Comparison of ENCODE assay signal across 19 cellular contexts in genomic region chr6:149627672-149628071, GRCh38.
"Had no signal": no experiment of that assay in that cellular context is flagged by ENCODE, and none has a peak within 500 bp of the region (broad histone marks: within the 10 kb centered on the region; RNA-seq: fewer than 3 reads in every experiment).

No MANE protein-coding gene starts in this region.

- H3K27me3 Mint-ChIP-seq: activated T-helper 17 cell treated with anti-CD3 and anti-CD28 coated beads, Interleukin-2, amount 50 U/mL, for 72 hours; memory B cell; naive thymus-derived CD8-positive, alpha-beta T cell had no signal

- DNase-seq: activated CD4-positive, alpha-beta T cell treated with anti-CD3 and anti-CD28 coated beads for 1 hour; activated naive CD4-positive, alpha-beta T cell treated with Interleukin-2 at 50 U/mL for 16 hours; amniotic stem cell; colonic mucosa; effector CD4-positive, alpha-beta T cell; esophagus squamous epithelium; hippocampal formation; left ventricle myocardium inferior; mucosa of descending colon; naive thymus-derived CD8-positive, alpha-beta T cell; nucleus accumbens; posterior cingulate gyrus; retina; stimulated activated naive CD4-positive, alpha-beta T cell treated with Interleukin-2 at 50 U/mL for 16 hours; T-helper 9 cell; upper lobe of left lung had no signal

- H3K9me3 ChIP-seq: colonic mucosa, esophagus squamous epithelium, left ventricle myocardium inferior, mucosa of descending colon, upper lobe of left lung had no signal

- H3K27me3 ChIP-seq: colonic mucosa, esophagus squamous epithelium, upper lobe of left lung had no signal

- H3K4me3 ChIP-seq: colonic mucosa, esophagus squamous epithelium, left ventricle myocardium inferior, mucosa of descending colon, SK-N-MC, upper lobe of left lung had no signal

- H3K9me3 Mint-ChIP-seq: activated T-helper 17 cell treated with anti-CD3 and anti-CD28 coated beads, Interleukin-2, amount 50 U/mL, for 72 hours; memory B cell; naive thymus-derived CD8-positive, alpha-beta T cell had no signal

- H3K4me3 Mint-ChIP-seq: activated T-helper 17 cell treated with anti-CD3 and anti-CD28 coated beads, Interleukin-2, amount 50 U/mL, for 72 hours; memory B cell; naive thymus-derived CD8-positive, alpha-beta T cell had no signal

- ATAC-seq: activated T-helper 17 cell treated with anti-CD3 and anti-CD28 coated beads, Interleukin-2, amount 50 U/mL, for 72 hours; mucosa of descending colon; naive thymus-derived CD8-positive, alpha-beta T cell had no signal

- H3K4me1 ChIP-seq: colonic mucosa, esophagus squamous epithelium, left ventricle myocardium inferior, upper lobe of left lung had no signal

- H3K27ac ChIP-seq: colonic mucosa, esophagus squamous epithelium, left ventricle myocardium inferior, SK-N-MC, upper lobe of left lung had no signal

- H3K27ac Mint-ChIP-seq: activated T-helper 17 cell treated with anti-CD3 and anti-CD28 coated beads, Interleukin-2, amount 50 U/mL, for 72 hours; memory B cell had no signal
